Comparison of ENCODE assay signal across 8 cellular contexts in genomic region chr11:10454902-10455631, GRCh38. TPM values are rescaled to one million over a fixed set of nuclear protein-coding genes. Genes with fewer than 3 reads are reported as not detected.
DNase-seq lines count a peak whose midpoint lies in the region; ATAC-seq and TF ChIP-seq lines count a peak whose summit lies in the region.

Gene AMPD3 (plus strand): TSS chr11:10455264. CDS start chr11:10461520, 6,256 bp downstream.

- H3K36me3 Mint-ChIP-seq in CD4-positive, alpha-beta T cell (ENCODE audit: low read depth) = peaks cover 9% of the 10 kb centered on the region
- peaks cover 2% of the 10 kb centered on the region for H3K36me3 Mint-ChIP-seq in activated CD8-positive, alpha-beta T cell treated with anti-CD3 and anti-CD28 coated beads, Interleukin-2, amount 10 ng/mL, durations not matched to agents 7 days and 5 days (ENCODE audit: low read depth)

- peak within 1 kb of the TSS; percentile 93 for H3K4me3 Mint-ChIP-seq in CD4-positive, alpha-beta T cell
- peak within 1 kb of the TSS; percentile 85 for H3K4me3 Mint-ChIP-seq in activated CD8-positive, alpha-beta T cell treated with anti-CD3 and anti-CD28 coated beads, Interleukin-2, amount 10 ng/mL, durations not matched to agents 7 days and 5 days

- H3K27me3 Mint-ChIP-seq in CD4-positive, alpha-beta T cell = no peaks in the 10 kb centered on the region
- peaks cover 19% of the 10 kb centered on the region for H3K27me3 Mint-ChIP-seq in activated CD8-positive, alpha-beta T cell treated with anti-CD3 and anti-CD28 coated beads, Interleukin-2, amount 10 ng/mL, durations not matched to agents 7 days and 5 days (ENCODE audit: low read depth)

- H3K4me1 Mint-ChIP-seq in CD4-positive, alpha-beta T cell (ENCODE audit: low read depth) = peaks cover 80% of the 10 kb centered on the region
- H3K4me1 Mint-ChIP-seq in activated CD8-positive, alpha-beta T cell treated with anti-CD3 and anti-CD28 coated beads, Interleukin-2, amount 10 ng/mL, durations not matched to agents 7 days and 5 days (ENCODE audit: low read depth) = peaks cover 63% of the 10 kb centered on the region

- H3K9me3 ChIP-seq in CD4-positive, alpha-beta T cell (ENCODE audit: control insufficient read depth, low read length) = no peaks in the 10 kb centered on the region

- CTCF ChIA-PET in CD4-positive, alpha-beta T cell (lab: Charles Lee) = interaction anchor here (1.1 to 3.0 kb wide), 5 partner anchors 9 to 86 kb away, joined by 3 to 19 read pairs (median 7); partner anchors contain the start of gene RNF141
- CTCF ChIA-PET in activated CD8-positive, alpha-beta T cell treated with anti-CD3 and anti-CD28 coated beads, Interleukin-2, amount 10 ng/mL, durations not matched to agents 7 days and 5 days (lab: Charles Lee) = interaction anchor here (1.0 to 6.1 kb wide), 6 partner anchors 14 to 199 kb away, joined by 3 to 59 read pairs (median 6); partner anchors contain the start of gene RNF141

- in situ Hi-C loops in KBM-7 (cut with MboI; ENCODE audit: low pct_unique_long_range_greater_than_20kb, low sequenced_read_pairs) = no loop called here

- POLR2A ChIA-PET in CD4-positive, alpha-beta T cell (lab: Charles Lee) = interaction anchor here (0.7 to 3.7 kb wide), 14 partner anchors 9 to 403 kb away, joined by 3 to 18 read pairs (median 6); partner anchors contain the start of genes CTR9, EIF4G2, RNF141 and ZBED5
- POLR2A ChIA-PET in activated CD8-positive, alpha-beta T cell treated with anti-CD3 and anti-CD28 coated beads, Interleukin-2, amount 10 ng/mL, durations not matched to agents 7 days and 5 days (lab: Charles Lee) = interaction anchor here (1.0 to 4.8 kb wide), 4 partner anchors 13 to 355 kb away, joined by 4 to 29 read pairs (median 4); partner anchors contain the start of gene RNF141

- TF ChIP-seq CTCF in CD4-positive, alpha-beta T cell (IDR thresholded peaks at IDR 0.05) = no peak
- no peak for TF ChIP-seq CTCF in foreskin fibroblast (IDR thresholded peaks at IDR 0.05; ENCODE audit: low read depth, low read length)
- TF ChIP-seq CTCF in retinal pigment epithelial cell (conservative IDR thresholded peaks at IDR 0.05; ENCODE audit: low read depth, low read length) = no peak

- H3K27ac ChIP-seq in CD4-positive, alpha-beta T cell (ENCODE audit: low read depth, low read length) = peak within 1 kb of the TSS; percentile 89

- DNase-seq in CD4-positive, alpha-beta T cell = no peak
- peak; percentile 65 for DNase-seq in NCI-H2029 (lab: John Stamatoyannopoulos, UW)
- peak; percentile 18 for DNase-seq in activated CD8-positive, alpha-beta T cell treated with anti-CD3 and anti-CD28 coated beads, Interleukin-2, amount 10 ng/mL, durations not matched to agents 7 days and 5 days
- peak; percentile 94 to 96 for DNase-seq in foreskin fibroblast
- DNase-seq in retinal pigment epithelial cell (ENCODE audit: low read depth) = peak; percentile 70
- DNase-seq in KBM-7 = no peak

- peak within 1 kb of the TSS; percentile 95 for H3K27ac Mint-ChIP-seq in CD4-positive, alpha-beta T cell
- H3K27ac Mint-ChIP-seq in activated CD8-positive, alpha-beta T cell treated with anti-CD3 and anti-CD28 coated beads, Interleukin-2, amount 10 ng/mL, durations not matched to agents 7 days and 5 days = peak within 1 kb of the TSS; percentile 92

- no peaks in the 10 kb centered on the region for H3K27me3 ChIP-seq in CD4-positive, alpha-beta T cell (ENCODE audit: control insufficient read depth, insufficient read depth, low read length)

- intact Hi-C loops in CD4-positive, alpha-beta T cell (cut with DNase I, micrococcal nuclease) = loop anchor here (2.0 to 10.0 kb wide), 7 partner anchors 82 to 1768 kb away; partner anchors contain the start of genes RNF141 (in 1 of the 2), SBF2 (in 1 of the 2) and ZBED5 (in 1 of the 2)

- peak within 1 kb of the TSS; percentile 30 to 41 for H3K4me3 ChIP-seq in foreskin fibroblast (ENCODE audit: low read depth in 1 of 2, low read length in 2 of 2)
- H3K4me3 ChIP-seq in retinal pigment epithelial cell (ENCODE audit: low read length) = peak within 1 kb of the TSS; percentile 31

- H3K9me3 Mint-ChIP-seq in CD4-positive, alpha-beta T cell = no peaks in the 10 kb centered on the region
- no peaks in the 10 kb centered on the region for H3K9me3 Mint-ChIP-seq in activated CD8-positive, alpha-beta T cell treated with anti-CD3 and anti-CD28 coated beads, Interleukin-2, amount 10 ng/mL, durations not matched to agents 7 days and 5 days (ENCODE audit: insufficient read depth)

- ATAC-seq in CD4-positive, alpha-beta T cell (ENCODE audit: poor library complexity) = no peak
- ATAC-seq in GM21423 (IDR thresholded peaks at IDR 0.05; ENCODE audit: unreplicated experiment) (peak; percentile 22), GM21390 (IDR thresholded peaks at IDR 0.05; ENCODE audit: unreplicated experiment) (no peak)
- ATAC-seq in activated CD8-positive, alpha-beta T cell treated with anti-CD3 and anti-CD28 coated beads, Interleukin-2, amount 10 ng/mL, durations not matched to agents 7 days and 5 days = no peak

RNA-seq across cellular contexts. Expression of gene AMPD3, which starts in this region (rescaled TPM):
- 10 to 100 TPM; 13.2 to 14.1 TPM for total RNA-seq in CD4-positive, alpha-beta T cell
- 10 to 100 TPM; 11.9 to 12.3 TPM for total RNA-seq in activated CD8-positive, alpha-beta T cell treated with anti-CD3 and anti-CD28 coated beads, Interleukin-2, amount 10 ng/mL, durations not matched to agents 7 days and 5 days

Comparison
In these comparisons a context has a peak if more than half of its experiments do, and no peak if none do; other contexts are left out.
1. DNase-seq: peak in NCI-H2029 (single experiment), activated CD8-positive, alpha-beta T cell treated with anti-CD3 and anti-CD28 coated beads, Interleukin-2, amount 10 ng/mL, durations not matched to agents 7 days and 5 days (single experiment), foreskin fibroblast (2 of 2) and retinal pigment epithelial cell (single experiment); none in CD4-positive, alpha-beta T cell (0 of 10) and KBM-7 (single experiment).